Comparison of ENCODE assay signal across 18 cellular contexts in the genomic region with DNA sequence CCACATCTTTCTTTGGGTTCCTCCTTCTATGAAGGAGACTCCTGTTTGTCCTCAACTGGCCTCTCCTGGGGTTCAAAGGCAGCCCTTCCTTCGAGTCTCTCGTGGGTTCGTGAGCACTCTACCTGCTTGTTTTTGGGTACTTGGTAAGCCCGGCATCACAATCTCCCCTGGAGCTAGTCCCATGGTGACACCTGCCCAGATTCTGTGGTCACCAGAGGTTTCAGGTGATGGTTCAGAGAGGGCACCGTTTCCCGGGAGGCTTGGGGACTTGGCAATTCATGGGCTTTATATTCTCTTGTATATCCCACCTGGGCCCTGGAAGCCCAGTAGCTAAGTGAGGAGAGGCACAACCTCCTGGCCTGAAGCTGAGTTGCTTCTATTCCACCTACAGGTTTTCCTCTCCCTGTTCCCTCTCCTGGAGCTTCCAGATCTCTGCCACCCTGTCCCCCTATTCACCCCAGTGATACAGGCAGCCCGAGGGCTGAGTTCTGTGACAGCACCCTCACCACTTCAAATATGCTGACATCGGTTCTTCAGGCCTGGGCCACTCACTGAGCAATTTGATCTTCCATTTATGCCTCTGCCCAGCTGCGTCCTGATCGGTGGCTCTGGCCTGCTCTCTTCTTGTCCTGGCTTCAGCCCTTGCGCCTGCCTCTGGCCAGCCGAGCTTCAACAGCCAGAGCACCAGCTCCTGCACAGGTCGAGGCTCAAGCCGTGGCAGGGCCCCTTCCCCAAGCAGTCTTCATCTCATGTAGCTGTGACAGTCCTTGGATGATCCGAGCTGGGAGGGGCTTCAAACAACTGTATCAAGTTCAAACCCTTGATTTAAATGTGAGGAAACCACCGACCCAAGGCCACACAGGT.
"Had no signal": no experiment of that assay in that cellular context is flagged by ENCODE, and none has a peak within 500 bp of the region (broad histone marks: within the 10 kb centered on the region; RNA-seq: fewer than 3 reads in every experiment).

No MANE protein-coding gene starts in this region.

- H3K27ac ChIP-seq: heart left ventricle, pancreas, suprapubic skin, thyroid gland, upper lobe of left lung, uterus had no signal

- H3K4me1 ChIP-seq: heart left ventricle, pancreas, suprapubic skin, thyroid gland, upper lobe of left lung, uterus had no signal

- ATAC-seq: esophagus mucosa; heart left ventricle; mucosa of descending colon; naive thymus-derived CD8-positive, alpha-beta T cell; pancreas; right cardiac atrium had no signal

- H3K36me3 ChIP-seq: heart left ventricle, pancreas, suprapubic skin, thyroid gland, upper lobe of left lung, uterus had no signal

- H3K27me3 ChIP-seq: heart left ventricle, pancreas, suprapubic skin, thyroid gland, upper lobe of left lung, uterus had no signal

- H3K4me2 ChIP-seq: smooth muscle cell had no signal

- H3K4me3 Mint-ChIP-seq: naive thymus-derived CD8-positive, alpha-beta T cell had no signal

- DNase-seq: effector memory CD4-positive, alpha-beta T cell; heart left ventricle; hippocampal formation; mammary epithelial cell; mucosa of descending colon; naive thymus-derived CD8-positive, alpha-beta T cell; nucleus accumbens; pancreas; stimulated activated CD4-positive, alpha-beta T cell treated with anti-CD3 and anti-CD28 coated beads, Interleukin-2, amount 100 ng/mL, for 48 hours; stimulated activated naive CD4-positive, alpha-beta T cell treated with Interleukin-2 at 50 U/mL for 16 hours; thyroid gland; uterus had no signal

- H3K27ac Mint-ChIP-seq: progenitor cell of endocrine pancreas had no signal

- H3K4me3 ChIP-seq: heart left ventricle, mucosa of descending colon, pancreas, smooth muscle cell, suprapubic skin, thyroid gland, upper lobe of left lung, uterus had no signal

- H3K27me3 Mint-ChIP-seq: progenitor cell of endocrine pancreas had no signal

- H3K9me3 ChIP-seq: pancreas, suprapubic skin, thyroid gland, uterus had no signal
